ENCODE assay signal across 22 cellular contexts in genomic region chr12:89703768-89704167, GRCh38. TPM values are rescaled to one million over a fixed set of nuclear protein-coding genes. Genes with fewer than 3 reads are reported as not detected.
DNase-seq lines count a peak whose midpoint lies in the region; FAIRE-seq and TF ChIP-seq lines count a peak whose summit lies in the region.
"Had no signal": no experiment of that assay in that cellular context is flagged by ENCODE, and none has a peak within 500 bp of the region (broad histone marks: within the 10 kb centered on the region; RNA-seq: fewer than 3 reads in every experiment).

No MANE protein-coding gene starts in this region.

- H3K4me1 ChIP-seq in OCI-LY3 (ENCODE audit: low read length) (peaks cover 27% of the 10 kb centered on the region), kidney (ENCODE audit: control insufficient read depth in 1 of 2, insufficient read depth in 1 of 2, low read depth in 1 of 2, low read length in 2 of 2) (peaks cover 4 to 16% of the 10 kb centered on the region in 2 donors), smooth muscle cell (ENCODE audit: low read depth) (peaks cover 34% of the 10 kb centered on the region)
- H3K4me1 ChIP-seq: uterus had no signal

- BruUV-seq in Calu3 (replicated peaks; lab: Mats Ljungman, UMichigan), result no TSS peak

- H3K27me3 ChIP-seq in OCI-LY3 (ENCODE audit: low read depth, low read length) (no peaks in the 10 kb centered on the region), smooth muscle cell (ENCODE audit: low read depth) (no peaks in the 10 kb centered on the region)
- H3K27me3 ChIP-seq: body of pancreas, sigmoid colon, uterus had no signal

- no peaks in the 10 kb centered on the region for H3K9me3 Mint-ChIP-seq in Calu3 (ENCODE audit: low read depth, unreplicated experiment)
- H3K9me3 Mint-ChIP-seq: activated CD4-positive, alpha-beta memory T cell treated with anti-CD3 and anti-CD28 coated beads for 36 hours; neural crest cell had no signal

- H3K79me2 ChIP-seq in OCI-LY3 (ENCODE audit: low read length) (peaks cover 98% of the 10 kb centered on the region), smooth muscle cell (ENCODE audit: low read depth) (peaks cover 98% of the 10 kb centered on the region)

- H2AFZ ChIP-seq in OCI-LY3 (ENCODE audit: low read depth, low read length) (no peak overlapping the region), smooth muscle cell (ENCODE audit: low read depth) (no peak overlapping the region)

- TF ChIP-seq CTCF in Calu3 (IDR thresholded peaks at IDR 0.05; ENCODE audit: unreplicated experiment) (no peak), OCI-LY3 (IDR thresholded peaks at IDR 0.05; ENCODE audit: low read depth, low read length) (no peak), kidney (IDR thresholded peaks at IDR 0.05; ENCODE audit: borderline replicate concordance, extremely low read depth, insufficient read depth) (no peak), smooth muscle cell (IDR thresholded peaks at IDR 0.05; ENCODE audit: borderline replicate concordance, insufficient read depth, poor library complexity, severe bottlenecking) (no peak)

- 90% methylated on average over 1 of the region's 1 CpG for WGBS in smooth muscle cell (ENCODE audit: low lambda C conversion rate)

- H3K36me3 Mint-ChIP-seq in Calu3 (ENCODE audit: insufficient read depth, unreplicated experiment), result peaks cover 26% of the 10 kb centered on the region

- no peaks in the 10 kb centered on the region for H3K36me3 ChIP-seq in OCI-LY3 (replicated peaks; ENCODE audit: low read depth, low read length)
- no peaks in the 10 kb centered on the region for H3K36me3 ChIP-seq in kidney (ENCODE audit: control insufficient read depth in 1 of 2, insufficient read depth in 2 of 2, low read length in 2 of 2)
- H3K36me3 ChIP-seq in smooth muscle cell (ENCODE audit: low read depth), result no peaks in the 10 kb centered on the region
- H3K36me3 ChIP-seq: HAP-1, sigmoid colon, uterus had no signal

- no peak overlapping the region for H3K4me3 Mint-ChIP-seq in Calu3 (ENCODE audit: low read depth, unreplicated experiment)
- H3K4me3 Mint-ChIP-seq: activated CD4-positive, alpha-beta memory T cell treated with anti-CD3 and anti-CD28 coated beads for 36 hours had no signal

- DNase-seq in Calu3, result no peak
- DNase-seq in kidney, result no peak
- no peak for DNase-seq in smooth muscle cell (lab: John Stamatoyannopoulos, UW; ENCODE audit: unreplicated experiment)
- no peak for DNase-seq in HUDEP-2 (lab: John Stamatoyannopoulos, UW; ENCODE audit: unreplicated experiment in 76 of 76)
- DNase-seq in stimulated activated CD4-positive, alpha-beta T cell treated with anti-CD3 and anti-CD28 coated beads, Interleukin-15, amount 100 ng/mL, for 24 hours, result no peak
- DNase-seq in cardiac septum (ENCODE audit: low spot score), result no peak
- DNase-seq: activated CD4-positive, alpha-beta memory T cell treated with anti-CD3 and anti-CD28 coated beads for 36 hours; activated CD4-positive, CD25-positive, alpha-beta regulatory T cell; activated gamma-delta T cell; body of pancreas; EL; NCI-H146; NCI-H2171; NCI-H526; posterior cingulate gyrus; sigmoid colon; T1000; uterus had no signal

- H3K27ac Mint-ChIP-seq in Calu3 (ENCODE audit: unreplicated experiment), result peak overlapping the region; percentile 56
- H3K27ac Mint-ChIP-seq: activated CD4-positive, alpha-beta memory T cell treated with anti-CD3 and anti-CD28 coated beads for 36 hours had no signal

- H3K4me3 ChIP-seq in OCI-LY3 (ENCODE audit: low read length), result no peak overlapping the region
- H3K4me3 ChIP-seq in kidney (ENCODE audit: low read length in 2 of 2), result peak overlapping the region; percentile 4 to 33
- no peak overlapping the region for H3K4me3 ChIP-seq in smooth muscle cell
- H3K4me3 ChIP-seq: body of pancreas, HAP-1, K562, sigmoid colon, uterus had no signal

- peaks cover 68% of the 10 kb centered on the region for H3K4me1 Mint-ChIP-seq in Calu3 (ENCODE audit: low read depth, unreplicated experiment)

- FAIRE-seq in kidney (lab: Jason Lieb, UNC), result peak; percentile 65
- FAIRE-seq: K562 had no signal

- no peaks in the 10 kb centered on the region for H3K27me3 Mint-ChIP-seq in Calu3 (ENCODE audit: unreplicated experiment)
- H3K27me3 Mint-ChIP-seq: activated CD4-positive, alpha-beta memory T cell treated with anti-CD3 and anti-CD28 coated beads for 36 hours had no signal

- H3K9ac ChIP-seq in OCI-LY3 (ENCODE audit: low read length) (no peak overlapping the region), kidney (ENCODE audit: low read length in 2 of 2) (no peak overlapping the region), smooth muscle cell (ENCODE audit: low read depth) (no peak overlapping the region)

- no peak overlapping the region for H3K27ac ChIP-seq in OCI-LY3 (ENCODE audit: low read length)
- H3K27ac ChIP-seq in kidney (ENCODE audit: low read depth in 2 of 2, low read length in 2 of 2), result no peak overlapping the region
- no peak overlapping the region for H3K27ac ChIP-seq in smooth muscle cell (ENCODE audit: low read depth)
- H3K27ac ChIP-seq: body of pancreas, sigmoid colon, uterus had no signal

- H4K20me1 ChIP-seq in OCI-LY3 (ENCODE audit: insufficient read depth, low read length) (peaks cover 75% of the 10 kb centered on the region), smooth muscle cell (ENCODE audit: low read depth) (peaks cover 94% of the 10 kb centered on the region)

- H3K9me3 ChIP-seq in OCI-LY3 (ENCODE audit: insufficient read depth, low read length), result no peaks in the 10 kb centered on the region
- H3K9me3 ChIP-seq in kidney (ENCODE audit: control insufficient read depth in 1 of 2, low read length in 2 of 2), result no peaks in the 10 kb centered on the region
- H3K9me3 ChIP-seq in smooth muscle cell (replicated peaks; ENCODE audit: low read depth), result no peaks in the 10 kb centered on the region
- H3K9me3 ChIP-seq: body of pancreas, HAP-1, sigmoid colon, uterus had no signal

- H3K4me2 ChIP-seq in OCI-LY3 (ENCODE audit: low read length) (peak overlapping the region; percentile 13; the same call in 1 of the 2 replicates), smooth muscle cell (peak overlapping the region; percentile 36)

- intact Hi-C loops in Calu3 (cut with micrococcal nuclease; ENCODE audit: unreplicated experiment), result loop anchor here (2.0 to 5.0 kb wide), 3 partner anchors 71 to 399 kb away; no protein-coding TSS in a partner anchor
- intact Hi-C loops in kidney (cut with DNase I), result no loop called here
- intact Hi-C loops in cardiac septum (cut with DNase I), result no loop called here

- CTCF ChIA-PET in Calu3 (lab: Charles Lee), result no interaction called here

- H3F3A ChIP-seq in smooth muscle cell (ENCODE audit: low read depth), result no peaks in the 10 kb centered on the region

RNA-seq across cellular contexts. Expression of gene ATP2B1, which starts 4.9 kb away (rescaled TPM):
- 73.6 and 77.3 TPM in 2 replicates for total RNA-seq in Calu3 (2022)
- 53.4 TPM for total RNA-seq in kidney
- 6.3 TPM for polyA plus RNA-seq in kidney (ENCODE audit: insufficient read depth, low read depth, low replicate concordance)
- 70.1 and 81.7 TPM in 2 replicates for total RNA-seq in smooth muscle cell
- 42.8 and 76.2 TPM in 2 replicates for polyA plus RNA-seq in smooth muscle cell
- total RNA-seq in cardiac septum, result 25.4 TPM

Comparison
In these comparisons a context has a peak if more than half of its experiments do, and no peak if none do; other contexts are left out.
1. H3K4me3 ChIP-seq: peak in kidney (2 of 2); none in OCI-LY3 (single experiment) and smooth muscle cell (single experiment).